In the genomic region with DNA sequence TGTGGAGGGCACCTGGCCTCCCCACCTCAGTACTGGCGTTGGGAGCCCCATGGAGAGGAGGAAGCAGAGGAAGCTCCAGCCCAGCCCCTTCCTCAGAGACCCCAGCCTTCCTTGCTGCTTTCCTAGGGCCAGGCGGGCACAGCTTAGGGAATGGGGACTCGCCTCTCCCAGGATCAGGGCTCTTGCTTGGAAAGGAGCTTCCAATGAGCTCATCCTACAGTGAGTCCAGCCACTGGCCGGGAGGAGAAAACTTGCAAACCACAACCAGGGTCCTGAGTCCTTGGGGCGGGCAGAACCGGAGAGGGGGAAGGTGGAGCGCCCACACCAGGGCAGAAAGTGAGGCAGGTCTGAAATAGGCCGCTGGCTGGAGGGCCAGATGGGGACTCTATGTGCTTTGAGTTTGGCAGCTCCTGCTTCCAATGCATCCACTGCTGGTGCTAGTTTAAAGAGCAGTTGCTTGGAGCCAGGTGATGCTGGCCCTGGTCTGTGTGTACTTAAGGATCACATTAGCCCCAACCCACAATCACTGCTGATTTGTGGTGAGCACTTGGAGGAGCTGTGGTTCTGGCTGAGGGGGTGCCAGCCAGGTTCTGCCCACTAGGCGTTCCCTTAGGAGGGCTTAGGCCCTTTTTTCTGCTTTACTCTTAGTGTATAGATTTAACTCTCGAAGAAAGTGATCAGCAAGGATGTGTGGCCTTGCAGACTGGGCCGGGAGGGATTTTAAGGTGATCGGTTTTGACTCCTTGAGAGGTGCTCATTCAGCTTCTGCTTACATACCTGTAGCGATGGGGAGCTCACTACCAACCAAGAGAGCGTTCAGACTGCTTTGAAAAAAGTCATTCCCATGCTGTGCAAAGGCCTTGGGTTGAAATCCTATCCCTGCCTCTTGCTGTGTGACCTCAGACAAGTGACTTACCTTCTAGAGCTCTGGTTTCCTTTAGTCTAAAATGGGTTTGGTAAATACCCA, we compare ENCODE assay signal across 21 cellular contexts.
DNase-seq lines count a peak whose midpoint lies in the region; ATAC-seq and TF ChIP-seq lines count a peak whose summit lies in the region.
"Had no signal": no experiment of that assay in that cellular context is flagged by ENCODE, and none has a peak within 500 bp of the region (broad histone marks: within the 10 kb centered on the region; RNA-seq: fewer than 3 reads in every experiment).

No MANE protein-coding gene starts in this region.

- H3K27me3 ChIP-seq in GM23338 (ENCODE audit: insufficient read depth) (no peaks in the 10 kb centered on the region), neuronal stem cell (ENCODE audit: control insufficient read depth in 3 of 3, insufficient read depth in 3 of 3, low read depth in 1 of 3, low read length in 3 of 3) (no peaks in the 10 kb centered on the region), smooth muscle cell (ENCODE audit: low read depth) (no peaks in the 10 kb centered on the region)
- H3K27me3 ChIP-seq: dorsolateral prefrontal cortex, gastrocnemius medialis, suprapubic skin had no signal

- H3F3A ChIP-seq in GM23338 (replicated peaks; ENCODE audit: low read depth), result no peaks in the 10 kb centered on the region
- no peaks in the 10 kb centered on the region for H3F3A ChIP-seq in smooth muscle cell (ENCODE audit: low read depth)

- no peaks in the 10 kb centered on the region for H3K79me1 ChIP-seq in neuronal stem cell (ENCODE audit: low read depth, low read length)

- no peak overlapping the region for H3K27ac Mint-ChIP-seq in GM23338
- H3K27ac Mint-ChIP-seq in endothelial cell (ENCODE audit: unreplicated experiment), result peak overlapping the region; percentile 57
- H3K27ac Mint-ChIP-seq: activated naive CD8-positive, alpha-beta T cell treated with anti-CD3 and anti-CD28 coated beads, Interleukin-2, amount 50 U/mL, for 24 hours; activated T-helper 2 cell treated with anti-CD3 and anti-CD28 coated beads, Interferon-gamma antibody, Interleukin-2, Interleukin-4, amounts not matched to agents 10 μg/mL and 5 μg/mL and 100 μg/mL, durations not matched to agents 14 hours and 24 hours and 36 hours; CD4-positive, alpha-beta T cell; nephron progenitor cell had no signal

- no peak overlapping the region for H2BK12ac ChIP-seq in neuronal stem cell (ENCODE audit: low read length)

- peak overlapping the region; percentile 25 for H3K14ac ChIP-seq in neuronal stem cell (ENCODE audit: low read length)

- peak overlapping the region; percentile 60 for H3K4ac ChIP-seq in neuronal stem cell (ENCODE audit: low read length)

- H3K9me3 ChIP-seq in neuronal stem cell (replicated peaks in 1 of 2; ENCODE audit: control insufficient read depth in 2 of 2, insufficient read depth in 1 of 2, low read depth in 1 of 2, low read length in 2 of 2), result no peaks in the 10 kb centered on the region
- H3K9me3 ChIP-seq in smooth muscle cell (replicated peaks; ENCODE audit: low read depth), result no peaks in the 10 kb centered on the region
- H3K9me3 ChIP-seq: gastrocnemius medialis, suprapubic skin had no signal

- H4K91ac ChIP-seq in neuronal stem cell (ENCODE audit: low read depth, low read length, poor library complexity), result peak overlapping the region; percentile 38

- H2BK120ac ChIP-seq in neuronal stem cell (ENCODE audit: low read depth, low read length), result peak overlapping the region; percentile 35

- peak overlapping the region; percentile 3 for H3K23ac ChIP-seq in neuronal stem cell (ENCODE audit: low read depth, low read length, poor library complexity)

- H2AK5ac ChIP-seq in neuronal stem cell (ENCODE audit: low read depth, low read length), result peak overlapping the region; percentile 83

- H3K4me3 ChIP-seq in GM23338 (no peak overlapping the region), neuronal stem cell (ENCODE audit: low read length in 2 of 2) (no peak overlapping the region), smooth muscle cell (no peak overlapping the region)
- H3K4me3 ChIP-seq: dorsolateral prefrontal cortex, gastrocnemius medialis, suprapubic skin had no signal

- H4K20me1 ChIP-seq in GM23338 (replicated peaks; ENCODE audit: insufficient read depth) (no peaks in the 10 kb centered on the region; the same call in none of the 2 replicates), smooth muscle cell (ENCODE audit: low read depth) (no peaks in the 10 kb centered on the region)

- H3K36me3 ChIP-seq in GM23338 (ENCODE audit: insufficient read depth), result no peaks in the 10 kb centered on the region
- peaks cover 4 to 18% of the 10 kb centered on the region in 2 donors for H3K36me3 ChIP-seq in neuronal stem cell (replicated peaks in 1 of 2; ENCODE audit: control insufficient read depth in 2 of 2, insufficient read depth in 2 of 2, low read length in 2 of 2)
- H3K36me3 ChIP-seq in smooth muscle cell (ENCODE audit: low read depth), result no peaks in the 10 kb centered on the region
- H3K36me3 ChIP-seq: gastrocnemius medialis, suprapubic skin had no signal

- H3K36me3 Mint-ChIP-seq in GM23338 (ENCODE audit: low read depth) (no peaks in the 10 kb centered on the region; the same call in 2 of the 3 replicates), endothelial cell (ENCODE audit: low read depth, unreplicated experiment) (peaks cover 40% of the 10 kb centered on the region)
- peaks cover 32% of the 10 kb centered on the region for H3K36me3 Mint-ChIP-seq in activated T-cell treated with anti-CD3 and anti-CD28 coated beads, Interleukin-2, amount 50 U/mL, for 4 hours (ENCODE audit: insufficient read depth)

- H3K18ac ChIP-seq in neuronal stem cell (ENCODE audit: low read length), result peak overlapping the region; percentile 91

- H3K4me3 Mint-ChIP-seq in GM23338 (no peak overlapping the region), endothelial cell (ENCODE audit: unreplicated experiment) (no peak overlapping the region)
- no peak overlapping the region for H3K4me3 Mint-ChIP-seq in activated T-cell treated with anti-CD3 and anti-CD28 coated beads, Interleukin-2, amount 50 U/mL, for 4 hours
- H3K4me3 Mint-ChIP-seq: activated naive CD8-positive, alpha-beta T cell treated with anti-CD3 and anti-CD28 coated beads, Interleukin-2, amount 50 U/mL, for 24 hours; CD4-positive, alpha-beta T cell; nephron progenitor cell had no signal

- H3K9me2 ChIP-seq in GM23338 (ENCODE audit: insufficient read depth), result no peaks in the 10 kb centered on the region

- H3K79me2 ChIP-seq in GM23338 (replicated peaks; ENCODE audit: insufficient read depth) (no peaks in the 10 kb centered on the region), smooth muscle cell (ENCODE audit: low read depth) (no peaks in the 10 kb centered on the region)

- TF ChIP-seq CTCF in GM23338 (conservative IDR thresholded peaks at IDR 0.05; ENCODE audit: low read depth in 2 of 2) (no peak), endothelial cell (IDR thresholded peaks at IDR 0.05; ENCODE audit: unreplicated experiment) (no peak), smooth muscle cell (IDR thresholded peaks at IDR 0.05; ENCODE audit: borderline replicate concordance, insufficient read depth, poor library complexity, severe bottlenecking) (no peak)

- no peak overlapping the region for H4K8ac ChIP-seq in neuronal stem cell (ENCODE audit: low read depth, low read length)

- H3K4me1 ChIP-seq in GM23338 (ENCODE audit: insufficient read depth) (peaks cover 9% of the 10 kb centered on the region), neuronal stem cell (ENCODE audit: control insufficient read depth in 2 of 2, insufficient read depth in 1 of 2, low read depth in 1 of 2, low read length in 2 of 2) (peaks cover 24 to 39% of the 10 kb centered on the region in 2 donors), smooth muscle cell (ENCODE audit: low read depth) (peaks cover 11% of the 10 kb centered on the region)
- H3K4me1 ChIP-seq: gastrocnemius medialis, suprapubic skin had no signal

- H3K4me1 Mint-ChIP-seq in GM23338, result peaks cover 26% of the 10 kb centered on the region
- peaks cover 37% of the 10 kb centered on the region for H3K4me1 Mint-ChIP-seq in endothelial cell (ENCODE audit: unreplicated experiment)
- H3K4me1 Mint-ChIP-seq in activated T-cell treated with anti-CD3 and anti-CD28 coated beads, Interleukin-2, amount 50 U/mL, for 4 hours (ENCODE audit: low read depth), result no peaks in the 10 kb centered on the region

- H3K27me3 Mint-ChIP-seq in GM23338 (ENCODE audit: insufficient read depth, low read depth, poor library complexity), result peaks cover 18% of the 10 kb centered on the region
- peaks cover 29% of the 10 kb centered on the region for H3K27me3 Mint-ChIP-seq in endothelial cell (ENCODE audit: unreplicated experiment)
- H3K27me3 Mint-ChIP-seq in activated T-cell treated with anti-CD3 and anti-CD28 coated beads, Interleukin-2, amount 50 U/mL, for 4 hours (ENCODE audit: low read depth), result peaks cover 3% of the 10 kb centered on the region
- H3K27me3 Mint-ChIP-seq: CD4-positive, alpha-beta T cell had no signal

- no peaks in the 10 kb centered on the region; the same call in 2 of the 3 replicates for H3K9me3 Mint-ChIP-seq in GM23338
- no peaks in the 10 kb centered on the region for H3K9me3 Mint-ChIP-seq in endothelial cell (ENCODE audit: unreplicated experiment)
- peaks cover 9% of the 10 kb centered on the region for H3K9me3 Mint-ChIP-seq in activated T-cell treated with anti-CD3 and anti-CD28 coated beads, Interleukin-2, amount 50 U/mL, for 4 hours
- H3K9me3 Mint-ChIP-seq: activated naive CD8-positive, alpha-beta T cell treated with anti-CD3 and anti-CD28 coated beads, Interleukin-2, amount 50 U/mL, for 24 hours; activated T-helper 2 cell treated with anti-CD3 and anti-CD28 coated beads, Interferon-gamma antibody, Interleukin-2, Interleukin-4, amounts not matched to agents 10 μg/mL and 5 μg/mL and 100 μg/mL, durations not matched to agents 14 hours and 24 hours and 36 hours; CD4-positive, alpha-beta T cell; nephron progenitor cell had no signal

- no CpG with 5 or more reads among the region's 14 CpGs for WGBS in neuronal stem cell (ENCODE audit: extremely low coverage in 2 of 2, insufficient read length in 2 of 2, insufficient replicate concordance in 1 of 2), 2 donors
- 88% methylated on average over 14 of the region's 14 CpGs for WGBS in smooth muscle cell (ENCODE audit: low lambda C conversion rate)

- H2AFZ ChIP-seq in GM23338 (no peak overlapping the region), neuronal stem cell (ENCODE audit: low read length) (no peak overlapping the region), smooth muscle cell (ENCODE audit: low read depth) (no peak overlapping the region)

- H2BK15ac ChIP-seq in neuronal stem cell (ENCODE audit: low read length), result peak overlapping the region; percentile 78

- peak overlapping the region; percentile 91 for H2BK5ac ChIP-seq in neuronal stem cell (ENCODE audit: low read length)

- H3K9ac ChIP-seq in neuronal stem cell (ENCODE audit: low read depth, low read length, poor library complexity), result no peak overlapping the region
- no peak overlapping the region for H3K9ac ChIP-seq in smooth muscle cell (ENCODE audit: low read depth)

- H3K4me2 ChIP-seq in GM23338 (no peak overlapping the region), neuronal stem cell (ENCODE audit: insufficient read depth, low read length, poor library complexity, severe bottlenecking) (no peak overlapping the region), smooth muscle cell (no peak overlapping the region)

- no peak overlapping the region for H3K27ac ChIP-seq in GM23338 (ENCODE audit: low read depth)
- H3K27ac ChIP-seq in neuronal stem cell (replicated peaks; ENCODE audit: low read length), result no peak overlapping the region
- H3K27ac ChIP-seq in smooth muscle cell (ENCODE audit: low read depth), result no peak overlapping the region
- H3K27ac ChIP-seq: gastrocnemius medialis, suprapubic skin had no signal

- ATAC-seq in GM23338, result peak; percentile 19; the same call in 2 of the 3 replicates
- no peak for ATAC-seq in activated T-cell treated with anti-CD3 and anti-CD28 coated beads, Interleukin-2, amount 50 U/mL, for 4 hours
- ATAC-seq in GM19455 (IDR thresholded peaks at IDR 0.05; ENCODE audit: unreplicated experiment), result no peak
- ATAC-seq: activated naive CD8-positive, alpha-beta T cell treated with anti-CD3 and anti-CD28 coated beads, Interleukin-2, amount 50 U/mL, for 24 hours; gastrocnemius medialis; SK-N-SH treated with all-trans-retinoic acid at 6 μM for 48 hours had no signal

- DNase-seq in GM23338 (ENCODE audit: low spot score), result no peak
- DNase-seq in NCI-H2171 (lab: John Stamatoyannopoulos, UW), result peak; percentile 29
- DNase-seq in endothelial cell (ENCODE audit: low spot score), result no peak
- no peak for DNase-seq in neuronal stem cell (ENCODE audit: low spot score)
- no peak for DNase-seq in activated T-cell treated with anti-CD3 and anti-CD28 coated beads, Interleukin-2, amount 50 U/mL, for 4 hours
- no peak for DNase-seq in smooth muscle cell (lab: John Stamatoyannopoulos, UW; ENCODE audit: unreplicated experiment)
- no peak for DNase-seq in CD1c-positive myeloid dendritic cell (ENCODE audit: extremely low spot score)
- DNase-seq: activated CD4-positive, alpha-beta T cell treated with anti-CD3 and anti-CD28 coated beads for 1 hour; activated naive CD8-positive, alpha-beta T cell treated with anti-CD3 and anti-CD28 coated beads, Interleukin-2, amount 50 U/mL, for 24 hours; CD4-positive, alpha-beta T cell; DND-41; dorsolateral prefrontal cortex; gastrocnemius medialis; NCI-H226; nephron progenitor cell; stimulated activated CD4-positive, alpha-beta T cell treated with anti-CD3 and anti-CD28 coated beads, Interleukin-12 subunit alpha, Interleukin-12 subunit beta, amount 100 ng/mL, for 4 hours; T-helper 9 cell had no signal
